In genomic region chr7:6148724-6149360, GRCh38 we compare ENCODE assay signal across 25 cellular contexts. TPM values are rescaled to one million over a fixed set of nuclear protein-coding genes. Genes with fewer than 3 reads are reported as not detected.
DNase-seq lines count a peak whose midpoint lies in the region; ATAC-seq and TF ChIP-seq lines count a peak whose summit lies in the region.
"Had no signal": no experiment of that assay in that cellular context is flagged by ENCODE, and none has a peak within 500 bp of the region (broad histone marks: within the 10 kb centered on the region; RNA-seq: fewer than 3 reads in every experiment).

No MANE protein-coding gene starts in this region.

- no peak for TF ChIP-seq POLR2A in sigmoid colon (IDR thresholded peaks at IDR 0.05)

- H3K27me3 ChIP-seq in H9 (ENCODE audit: insufficient read depth, low read length) (no peaks in the 10 kb centered on the region), sigmoid colon (no peaks in the 10 kb centered on the region)
- H3K27me3 ChIP-seq: BLaER1 treated with 17β-estradiol and CSF1 and Interleukin-3, amounts not matched to agents 10 nM and 100 nM had no signal

- peak overlapping the region in 2 of 4 donors; percentile 5 to 8 for H3K4me3 ChIP-seq in sigmoid colon
- H3K4me3 ChIP-seq: BLaER1 treated with 17β-estradiol and CSF1 and Interleukin-3, amounts not matched to agents 10 nM and 100 nM; GM12878 had no signal

- H3K9ac ChIP-seq in H9 (ENCODE audit: extremely low read depth, insufficient read length, low read length), result no peak overlapping the region
- H3K9ac ChIP-seq: BLaER1 treated with 17β-estradiol and CSF1 and Interleukin-3, amounts not matched to agents 10 nM and 100 nM; KMS-11 had no signal

- H3K36me3 Mint-ChIP-seq in H9 (ENCODE audit: insufficient read depth in 1 of 3, low read depth in 3 of 3) (peaks cover 39 to 87% (median 86%) of the 10 kb centered on the region in 3 experiments; a peak in 6 of 7 replicates), mesothelial cell of epicardium (peaks cover 60% of the 10 kb centered on the region)

- H3K9me3 ChIP-seq in H9 (ENCODE audit: control insufficient read depth, low read depth, low read length) (no peaks in the 10 kb centered on the region), sigmoid colon (no peaks in the 10 kb centered on the region)
- H3K9me3 ChIP-seq: BLaER1 treated with 17β-estradiol and CSF1 and Interleukin-3, amounts not matched to agents 10 nM and 100 nM; Caco-2 had no signal

- H3K4me3 Mint-ChIP-seq in H9, result no peak overlapping the region
- no peak overlapping the region for H3K4me3 Mint-ChIP-seq in mesothelial cell of epicardium
- H3K4me3 Mint-ChIP-seq: CD4-positive, alpha-beta memory T cell had no signal

- H2AK5ac ChIP-seq in H9 (ENCODE audit: insufficient read length, low read length), result no peak overlapping the region

- H3K9me3 Mint-ChIP-seq in H9 (no peaks in the 10 kb centered on the region; a peak in 1 of 5 replicates), mesothelial cell of epicardium (no peaks in the 10 kb centered on the region)
- H3K9me3 Mint-ChIP-seq: CD4-positive, alpha-beta memory T cell had no signal

- no peaks in the 10 kb centered on the region for H4K20me1 ChIP-seq in H9 (ENCODE audit: control insufficient read depth, insufficient read depth, insufficient read length)

- no peak overlapping the region for H3K4ac ChIP-seq in H9 (ENCODE audit: low read depth, low read length)

- DNase-seq in H9 (no peak), mesothelial cell of epicardium (ENCODE audit: low spot score in 2 of 2, unreplicated experiment in 2 of 2) (no peak), sigmoid colon (peak; percentile 87), NCI-H345 (lab: John Stamatoyannopoulos, UW) (no peak)
- no peak for DNase-seq in activated CD8-positive, alpha-beta memory T cell treated with anti-CD3 and anti-CD28 coated beads for 24 hours
- DNase-seq: Caco-2; CD4-positive, alpha-beta memory T cell; DMS 273 treated with DMSO at 0.1 percent for 48 hours; DMS79 treated with DMSO at 0.1 percent for 48 hours; GOT3; NCI-H1105; NCI-H146; NCI-H2029 treated with DMSO at 0.1 percent for 48 hours; NCI-H226; NCI-H524; NCI-H774; SIG-M5 had no signal

- no peak overlapping the region for H3K27ac ChIP-seq in H9 (ENCODE audit: insufficient read length, low read depth, low read length)
- H3K27ac ChIP-seq in VCaP, result peak overlapping the region; percentile 28
- H3K27ac ChIP-seq in sigmoid colon, result peak overlapping the region in 3 of 4 donors; percentile 70 to 80 (median 75)
- H3K27ac ChIP-seq: BLaER1 treated with 17β-estradiol and CSF1 and Interleukin-3, amounts not matched to agents 10 nM and 100 nM; KMS-11 had no signal

- H4K91ac ChIP-seq in H9 (ENCODE audit: insufficient read length, low read depth, low read length), result no peak overlapping the region

- H2BK5ac ChIP-seq in H9 (ENCODE audit: insufficient read length, low read length), result no peak overlapping the region

- TF ChIP-seq CTCF in H9 (conservative IDR thresholded peaks at IDR 0.05), result no peak
- TF ChIP-seq CTCF in VCaP (conservative IDR thresholded peaks at IDR 0.05), result no peak
- no peak for TF ChIP-seq CTCF in mesothelial cell of epicardium (IDR thresholded peaks at IDR 0.05; ENCODE audit: unreplicated experiment)
- TF ChIP-seq CTCF in sigmoid colon (IDR thresholded peaks at IDR 0.05), result no peak

- H3K27ac Mint-ChIP-seq in H9, result peak overlapping the region in 2 of 3 experiments; percentile 73 to 89; a peak in 3 of 7 replicates
- H3K27ac Mint-ChIP-seq in mesothelial cell of epicardium, result peak overlapping the region; percentile 51

- H2BK20ac ChIP-seq in H9 (ENCODE audit: low read depth, low read length, poor library complexity, severe bottlenecking), result no peak overlapping the region

- H3K14ac ChIP-seq in H9 (ENCODE audit: insufficient read depth, low read length), result no peak overlapping the region

- peaks cover 17 to 99% (median 60%) of the 10 kb centered on the region in 4 donors for H3K36me3 ChIP-seq in sigmoid colon

- H2AFZ ChIP-seq in H9 (ENCODE audit: low read length), result no peak overlapping the region

- H3K4me1 Mint-ChIP-seq in H9 (no peaks in the 10 kb centered on the region), mesothelial cell of epicardium (peaks cover 7% of the 10 kb centered on the region)
- H3K4me1 Mint-ChIP-seq: CD4-positive, alpha-beta memory T cell had no signal

- H2BK120ac ChIP-seq in H9 (ENCODE audit: low read depth, low read length, poor library complexity, severe bottlenecking), result no peak overlapping the region

- no peak overlapping the region for H2BK15ac ChIP-seq in H9 (ENCODE audit: low read depth, low read length)

- no peaks in the 10 kb centered on the region for H3K79me1 ChIP-seq in H9 (ENCODE audit: insufficient read depth, low read depth, low read length, poor library complexity, severe bottlenecking)

- intact Hi-C loops in sigmoid colon (cut with DNase I), result no loop called here

- H4K5ac ChIP-seq in H9 (ENCODE audit: insufficient read length, low read depth, low read length), result no peak overlapping the region

- no peak overlapping the region for H4K8ac ChIP-seq in H9 (replicated peaks; ENCODE audit: insufficient read length, low read depth, low read length)

- ATAC-seq in GM18907 (IDR thresholded peaks at IDR 0.05; ENCODE audit: unreplicated experiment) (no peak), GM18858 (IDR thresholded peaks at IDR 0.05; ENCODE audit: unreplicated experiment) (no peak)
- ATAC-seq: GM12878, HCT116, Panc1 had no signal

- H3T11ph ChIP-seq in H9 (ENCODE audit: low read length), result no peak overlapping the region

- no peak overlapping the region for H3K4me2 ChIP-seq in H9 (ENCODE audit: insufficient read depth, insufficient read length, low read length)
- H3K4me2 ChIP-seq: BLaER1 treated with 17β-estradiol and CSF1 and Interleukin-3, amounts not matched to agents 10 nM and 100 nM; KMS-11 had no signal

- no peak overlapping the region for H3K56ac ChIP-seq in H9 (ENCODE audit: insufficient read length, low read depth, low read length)

- no peak overlapping the region for H3K23ac ChIP-seq in H9 (ENCODE audit: insufficient read length, low read depth, low read length)

- no peaks in the 10 kb centered on the region for H3K27me3 Mint-ChIP-seq in H9 (ENCODE audit: low read depth)
- H3K27me3 Mint-ChIP-seq in mesothelial cell of epicardium (ENCODE audit: low read depth), result no peaks in the 10 kb centered on the region
- H3K27me3 Mint-ChIP-seq: CD4-positive, alpha-beta memory T cell had no signal

- no peak overlapping the region for H2BK12ac ChIP-seq in H9 (ENCODE audit: insufficient read length, low read depth, low read length)

- no peaks in the 10 kb centered on the region for H3K79me2 ChIP-seq in H9 (ENCODE audit: insufficient read depth, low read length)

- no peak overlapping the region for H3K18ac ChIP-seq in H9 (ENCODE audit: insufficient read length, low read depth, low read length)

- TF ChIP-seq EP300 in sigmoid colon (IDR thresholded peaks at IDR 0.05), result peak in 3 of 4 donors; percentile 49 to 73 (median 57)

- H3K4me1 ChIP-seq in H9 (ENCODE audit: insufficient read depth, low read length) (no peaks in the 10 kb centered on the region), sigmoid colon (peaks cover 0 to 19% (median 3%) of the 10 kb centered on the region in 4 donors)
- H3K4me1 ChIP-seq: Caco-2 had no signal

- no CpG with 5 or more reads among the region's 20 CpGs for whole genome bisulfite sequencing in H9 (ENCODE audit: extremely low coverage, insufficient read length, low lambda C conversion rate)
- 92 to 93% methylated on average over 20 of the region's 20 CpGs for WGBS in sigmoid colon, 2 donors

- H3K23me2 ChIP-seq in H9 (ENCODE audit: insufficient read length, low read depth, low read length, poor library complexity, severe bottlenecking), result no peaks in the 10 kb centered on the region

RNA-seq across cellular contexts. Expression of gene USP42, which starts 44.1 kb away (rescaled TPM):
- total RNA-seq in H9 (2021) (16.9 and 17.6 TPM in 2 replicates), mesothelial cell of epicardium (22.5 to 25.8 TPM (median 23.6 TPM) in 3 replicates), sigmoid colon (10 to 100 TPM in 2 of 4 donors, 1 to 10 TPM in 2; 6.1 to 10.5 (median 9.0) TPM)
- 1 to 10 TPM; 2.4 to 5.3 (median 3.9) TPM for polyA plus RNA-seq in sigmoid colon
